15 cellular contexts compared by ENCODE assay signal in the genomic region with DNA sequence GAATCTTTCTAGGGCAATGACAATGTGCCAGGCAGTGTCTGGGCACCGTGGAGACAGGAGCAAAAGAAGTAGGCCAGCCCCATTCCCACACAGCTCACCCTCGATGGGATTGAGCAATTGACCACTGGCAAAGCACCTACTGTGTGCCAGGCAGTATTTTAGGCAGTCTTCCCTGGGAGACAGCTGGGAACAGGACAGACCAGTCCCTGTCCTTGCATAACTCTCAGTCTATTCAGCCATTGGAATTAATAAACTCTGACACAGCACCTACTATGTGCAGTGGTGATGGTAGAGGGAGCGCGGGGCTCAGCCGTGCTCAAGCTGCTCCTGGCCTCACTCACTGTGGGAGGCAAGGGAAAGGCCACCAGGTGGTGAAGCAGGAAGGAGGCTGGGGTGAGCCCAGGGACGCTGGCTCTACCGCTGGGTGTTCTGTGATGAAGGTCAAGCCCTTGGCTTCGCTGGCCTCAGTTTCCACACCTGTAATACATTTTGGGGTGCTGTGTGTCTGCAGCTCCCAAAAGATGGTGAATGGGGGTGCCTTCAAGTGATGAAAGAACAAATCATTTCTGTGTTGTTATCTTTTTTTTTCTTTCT.
DNase-seq lines count a peak whose midpoint lies in the region; ATAC-seq and TF ChIP-seq lines count a peak whose summit lies in the region.
"Had no signal": no experiment of that assay in that cellular context is flagged by ENCODE, and none has a peak within 500 bp of the region (broad histone marks: within the 10 kb centered on the region; RNA-seq: fewer than 3 reads in every experiment).

No MANE protein-coding gene starts in this region.

- TF ChIP-seq CTCF in heart right ventricle (IDR thresholded peaks at IDR 0.05) (no peak), RWPE2 (IDR thresholded peaks at IDR 0.05; ENCODE audit: poor library complexity, severe bottlenecking) (no peak)

- in situ Hi-C loops in KBM-7 (cut with MboI; ENCODE audit: low pct_unique_long_range_greater_than_20kb, low sequenced_read_pairs) = no loop called here

- ATAC-seq in heart right ventricle (peak in 2 of 8 donors; percentile 9 to 28), left cardiac atrium (no peak), RWPE2 (ENCODE audit: low read depth) (no peak), sciatic nerve (no peak)
- ATAC-seq: HCT116 had no signal

- DNase-seq in heart right ventricle = no peak
- no peak for DNase-seq in left cardiac atrium
- peak; percentile 72 for DNase-seq in RWPE2 (ENCODE audit: low spot score)
- peak; percentile 30 for DNase-seq in islet precursor cell
- DNase-seq in sciatic nerve (ENCODE audit: low spot score) = peak; percentile 28
- no peak for DNase-seq in NCI-H446 treated with DMSO at 0.1 percent for 48 hours (lab: John Stamatoyannopoulos, UW)
- no peak for DNase-seq in KBM-7
- DNase-seq in NCI-H1417 (lab: John Stamatoyannopoulos, UW) = no peak
- DNase-seq: 8988T; AML-193; Calu3; CD4-positive, alpha-beta T cell; DMS 273 treated with DMSO at 0.1 percent for 48 hours had no signal

- H3K27ac ChIP-seq in heart right ventricle = peak overlapping the region in 6 of 10 donors; percentile 14 to 60 (median 42)
- no peak overlapping the region for H3K27ac ChIP-seq in RWPE2 (ENCODE audit: poor library complexity, severe bottlenecking)
- H3K27ac ChIP-seq: BLaER1 treated with 17β-estradiol and CSF1 and Interleukin-3, amounts not matched to agents 10 nM and 100 nM had no signal

- no peak overlapping the region for H3K4me3 ChIP-seq in heart right ventricle
- H3K4me3 ChIP-seq in RWPE2 (ENCODE audit: severe bottlenecking) = no peak overlapping the region
- H3K4me3 ChIP-seq: BLaER1 treated with 17β-estradiol and CSF1 and Interleukin-3, amounts not matched to agents 10 nM and 100 nM had no signal

- no peaks in the 10 kb centered on the region for H3K9me3 ChIP-seq in heart right ventricle
- H3K9me3 ChIP-seq in RWPE2 (ENCODE audit: severe bottlenecking) = no peaks in the 10 kb centered on the region
- H3K9me3 ChIP-seq: BLaER1 treated with 17β-estradiol and CSF1 and Interleukin-3, amounts not matched to agents 10 nM and 100 nM had no signal

- H3K4me1 ChIP-seq in heart right ventricle = peaks cover 0 to 16% (median 7%) of the 10 kb centered on the region in 9 donors
- no peaks in the 10 kb centered on the region for H3K4me1 ChIP-seq in RWPE2 (ENCODE audit: insufficient read depth, poor library complexity, severe bottlenecking)

- H3K27me3 ChIP-seq in heart right ventricle (no peaks in the 10 kb centered on the region), RWPE2 (ENCODE audit: insufficient read depth, poor library complexity, severe bottlenecking) (no peaks in the 10 kb centered on the region)
- H3K27me3 ChIP-seq: BLaER1 treated with 17β-estradiol and CSF1 and Interleukin-3, amounts not matched to agents 10 nM and 100 nM had no signal

- H3K36me3 ChIP-seq in heart right ventricle = no peaks in the 10 kb centered on the region
- H3K36me3 ChIP-seq in RWPE2 (ENCODE audit: low read depth) = no peaks in the 10 kb centered on the region
- H3K36me3 ChIP-seq: BLaER1 treated with 17β-estradiol and CSF1 and Interleukin-3, amounts not matched to agents 10 nM and 100 nM had no signal

- intact Hi-C loops in heart right ventricle (cut with DNase I) (loop anchor here in 1 of 10 donors (10.0 kb wide), 1 partner anchor 177 kb away; no protein-coding TSS in a partner anchor), left cardiac atrium (cut with DNase I) (no loop called here), sciatic nerve (cut with DNase I) (no loop called here)

- 77 to 83% methylated on average over 8 of the region's 8 CpGs for WGBS in heart right ventricle, 2 donors

Comparison
In these comparisons a context has a peak if more than half of its experiments do, and no peak if none do; other contexts are left out.
1. DNase-seq: peak in RWPE2 (single experiment), islet precursor cell (single experiment) and sciatic nerve (single experiment); none in heart right ventricle (0 of 2), left cardiac atrium (single experiment), NCI-H446 treated with DMSO at 0.1 percent for 48 hours (single experiment), KBM-7 (single experiment) and NCI-H1417 (0 of 3).